Comparison of ENCODE assay signal across 8 cellular contexts in genomic region chr1:41666991-41667631, GRCh38.
DNase-seq lines count a peak whose midpoint lies in the region; ATAC-seq and TF ChIP-seq lines count a peak whose summit lies in the region.

No MANE protein-coding gene starts in this region.

- no peak for TF ChIP-seq CTCF in MCF 10A (IDR thresholded peaks at IDR 0.05; ENCODE audit: unreplicated experiment)
- TF ChIP-seq CTCF in upper lobe of right lung (IDR thresholded peaks at IDR 0.05) = no peak

- CTCF ChIA-PET in MCF 10A (lab: Yijun Ruan, JAX) = interaction anchor here (0.6 to 1.5 kb wide), 2 partner anchors 14 to 151 kb away, joined by 3 read pairs; no protein-coding TSS in a partner anchor

- no TSS peak for BruUV-seq in MCF 10A (replicated peaks; lab: Mats Ljungman, UMichigan)

- POLR2A ChIA-PET in MCF 10A (lab: Yijun Ruan, JAX) = interaction anchor here (0.6 to 1.9 kb wide), 2 partner anchors 106 to 976 kb away, joined by 3 to 6 read pairs; partner anchors contain the start of gene NFYC

- no peak overlapping the region for H3K4me3 Mint-ChIP-seq in MCF 10A (ENCODE audit: unreplicated experiment)

- H3K9me3 Mint-ChIP-seq in MCF 10A (ENCODE audit: unreplicated experiment) = no peaks in the 10 kb centered on the region

- H3K4me1 ChIP-seq in upper lobe of right lung = peaks cover 21% of the 10 kb centered on the region

- no peak overlapping the region for H3K4me3 ChIP-seq in upper lobe of right lung

- H3K27me3 ChIP-seq in upper lobe of right lung = no peaks in the 10 kb centered on the region

- no peaks in the 10 kb centered on the region for H3K27me3 Mint-ChIP-seq in MCF 10A (ENCODE audit: insufficient read depth, unreplicated experiment)

- no peaks in the 10 kb centered on the region for H3K36me3 ChIP-seq in upper lobe of right lung

- no peaks in the 10 kb centered on the region for H3K9me3 ChIP-seq in upper lobe of right lung

- intact Hi-C loops in MCF 10A (cut with micrococcal nuclease) (no loop called here), upper lobe of right lung (cut with DNase I) (no loop called here)

- no peak overlapping the region for H3K27ac ChIP-seq in upper lobe of right lung

- no peaks in the 10 kb centered on the region for H3K36me3 Mint-ChIP-seq in MCF 10A (ENCODE audit: insufficient read depth, unreplicated experiment)

- peak overlapping the region; percentile 81 for H3K27ac Mint-ChIP-seq in MCF 10A (ENCODE audit: low read depth, unreplicated experiment)

- ATAC-seq in HG02610 (IDR thresholded peaks at IDR 0.05; ENCODE audit: unreplicated experiment) = peak; percentile 73
- no peak for ATAC-seq in upper lobe of right lung

- peaks cover 72% of the 10 kb centered on the region for H3K4me1 Mint-ChIP-seq in MCF 10A (ENCODE audit: insufficient read depth, unreplicated experiment)

- peak; percentile 31 for DNase-seq in ELR (ENCODE audit: low read depth)
- DNase-seq in T-helper 2 cell = peak in 4 of 5 experiments; percentile 31 to 86 (median 38)
- DNase-seq in MCF 10A (ENCODE audit: unreplicated experiment) = peak; percentile 50
- peak; percentile 35 to 61 (median 61) for DNase-seq in stimulated activated CD4-positive, alpha-beta T cell treated with anti-CD3 and anti-CD28 coated beads, TNF-alpha, amount 100 ng/mL, for 4 hours (ENCODE audit: low read depth in 3 of 3)
- no peak for DNase-seq in KG1 (lab: John Stamatoyannopoulos, UW)
- DNase-seq in upper lobe of right lung = no peak
- DNase-seq in GOT3 (lab: John Stamatoyannopoulos, UW) = no peak

Comparison
In these comparisons a context has a peak if more than half of its experiments do, and no peak if none do; other contexts are left out.
1. DNase-seq: peak in ELR (single experiment), T-helper 2 cell (4 of 5), MCF 10A (single experiment) and stimulated activated CD4-positive, alpha-beta T cell treated with anti-CD3 and anti-CD28 coated beads, TNF-alpha, amount 100 ng/mL, for 4 hours (3 of 3); none in KG1 (single experiment), upper lobe of right lung (single experiment) and GOT3 (single experiment).